18 cellular contexts compared by ENCODE assay signal in the genomic region with DNA sequence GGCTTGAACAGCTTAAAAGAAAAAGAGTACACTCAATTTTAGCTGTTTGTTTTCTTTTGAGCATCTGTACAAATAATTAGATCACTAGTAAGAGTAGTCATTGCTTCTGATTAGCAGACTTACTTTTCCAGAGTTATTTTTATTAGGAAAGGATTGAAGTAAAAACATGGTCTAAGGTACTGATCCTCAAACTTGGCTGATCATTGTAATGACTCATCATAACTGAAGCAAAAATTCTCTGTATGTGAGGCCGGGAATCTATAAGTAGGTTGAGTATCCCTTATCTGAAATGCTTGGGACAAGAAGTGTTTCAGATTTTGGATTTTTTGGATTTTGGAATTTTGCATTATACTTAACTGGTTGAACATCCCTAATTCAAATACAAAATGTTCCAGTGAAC. TPM values are rescaled to one million over a fixed set of nuclear protein-coding genes. Genes with fewer than 3 reads are reported as not detected.
DNase-seq lines count a peak whose midpoint lies in the region; ATAC-seq, FAIRE-seq and TF ChIP-seq lines count a peak whose summit lies in the region.
"Had no signal": no experiment of that assay in that cellular context is flagged by ENCODE, and none has a peak within 500 bp of the region (broad histone marks: within the 10 kb centered on the region; RNA-seq: fewer than 3 reads in every experiment).

No MANE protein-coding gene starts in this region.

- ATAC-seq in A549 (no peak), GM19395 (IDR thresholded peaks at IDR 0.05; ENCODE audit: unreplicated experiment) (no peak)
- no peak for ATAC-seq in activated CD8-positive, alpha-beta T cell treated with anti-CD3 and anti-CD28 coated beads, Interleukin-2, amount 10 ng/mL, durations not matched to agents 7 days and 5 days
- ATAC-seq: HCT116 had no signal

- H4K8ac ChIP-seq in mesenchymal stem cell (ENCODE audit: low read length), result no peak overlapping the region

- CTCF ChIA-PET in A549 (lab: Yijun Ruan, JAX), result no interaction called here
- CTCF ChIA-PET in activated CD8-positive, alpha-beta T cell treated with anti-CD3 and anti-CD28 coated beads, Interleukin-2, amount 10 ng/mL, durations not matched to agents 7 days and 5 days (lab: Charles Lee), result interaction anchor here (1.1 kb wide), 1 partner anchor 11 kb away, joined by 3 read pairs; no protein-coding TSS in a partner anchor

- H3K27ac Mint-ChIP-seq in nephron progenitor cell, result no peak overlapping the region
- H3K27ac Mint-ChIP-seq in activated CD8-positive, alpha-beta T cell treated with anti-CD3 and anti-CD28 coated beads, Interleukin-2, amount 10 ng/mL, durations not matched to agents 7 days and 5 days, result no peak overlapping the region
- H3K27ac Mint-ChIP-seq: B cell had no signal

- no peaks in the 10 kb centered on the region for H3K27me3 Mint-ChIP-seq in nephron progenitor cell (ENCODE audit: low read depth, poor library complexity)
- no peaks in the 10 kb centered on the region for H3K27me3 Mint-ChIP-seq in activated CD8-positive, alpha-beta T cell treated with anti-CD3 and anti-CD28 coated beads, Interleukin-2, amount 10 ng/mL, durations not matched to agents 7 days and 5 days (ENCODE audit: low read depth)
- H3K27me3 Mint-ChIP-seq: B cell; CD4-positive, alpha-beta memory T cell had no signal

- H3K9me3 ChIP-seq in A549 (no peaks in the 10 kb centered on the region), mesenchymal stem cell (ENCODE audit: control insufficient read depth, low read length) (no peaks in the 10 kb centered on the region)

- H3K18ac ChIP-seq in mesenchymal stem cell (ENCODE audit: low read depth in 1 of 2, low read length in 2 of 2), result no peak overlapping the region

- H3K36me3 ChIP-seq in mesenchymal stem cell (ENCODE audit: control insufficient read depth in 1 of 2, insufficient read depth in 2 of 2, low read depth in 1 of 2, low read length in 2 of 2), result peaks cover 12 to 93% of the 10 kb centered on the region in 2 experiments

- no peak overlapping the region for H2BK120ac ChIP-seq in mesenchymal stem cell (ENCODE audit: low read depth, low read length)

- TF ChIP-seq CTCF in A549 (IDR thresholded peaks at IDR 0.05), result no peak
- no peak for TF ChIP-seq CTCF in astrocyte of the spinal cord (IDR thresholded peaks at IDR 0.05; ENCODE audit: low read depth, low read length)
- no peak for TF ChIP-seq CTCF in fibroblast of pulmonary artery (IDR thresholded peaks at IDR 0.05; ENCODE audit: low read length, missing control alignments)
- TF ChIP-seq CTCF in nephron progenitor cell (IDR thresholded peaks at IDR 0.05), result no peak

- H3K4me1 ChIP-seq in A549 (no peaks in the 10 kb centered on the region; the same call in 2 of the 3 replicates), mesenchymal stem cell (ENCODE audit: control insufficient read depth, insufficient read depth, low read depth, low read length) (no peaks in the 10 kb centered on the region)

- FAIRE-seq in A549 (lab: Jason Lieb, UNC), result no peak
- peak; percentile 86 for FAIRE-seq in H54 (lab: Jason Lieb, UNC)
- FAIRE-seq: GM19239 had no signal

- H3K4me3 Mint-ChIP-seq in nephron progenitor cell, result no peak overlapping the region
- no peak overlapping the region for H3K4me3 Mint-ChIP-seq in activated CD8-positive, alpha-beta T cell treated with anti-CD3 and anti-CD28 coated beads, Interleukin-2, amount 10 ng/mL, durations not matched to agents 7 days and 5 days
- H3K4me3 Mint-ChIP-seq: B cell; CD4-positive, alpha-beta memory T cell had no signal

- no peaks in the 10 kb centered on the region for H3K9me3 Mint-ChIP-seq in nephron progenitor cell
- H3K9me3 Mint-ChIP-seq in activated CD8-positive, alpha-beta T cell treated with anti-CD3 and anti-CD28 coated beads, Interleukin-2, amount 10 ng/mL, durations not matched to agents 7 days and 5 days (ENCODE audit: insufficient read depth), result no peaks in the 10 kb centered on the region
- H3K9me3 Mint-ChIP-seq: CD4-positive, alpha-beta memory T cell had no signal

- H3K4me1 Mint-ChIP-seq in nephron progenitor cell, result no peaks in the 10 kb centered on the region
- no peaks in the 10 kb centered on the region for H3K4me1 Mint-ChIP-seq in activated CD8-positive, alpha-beta T cell treated with anti-CD3 and anti-CD28 coated beads, Interleukin-2, amount 10 ng/mL, durations not matched to agents 7 days and 5 days (ENCODE audit: low read depth)
- H3K4me1 Mint-ChIP-seq: B cell had no signal

- no peak for TF ChIP-seq RAD21 in A549 (conservative IDR thresholded peaks at IDR 0.05 in 1 of 2, IDR thresholded peaks at IDR 0.05 in 1 of 2)

- H3K4ac ChIP-seq in mesenchymal stem cell (ENCODE audit: low read depth in 1 of 2, low read length in 2 of 2), result no peak overlapping the region

- H3K4me2 ChIP-seq in A549 (no peak overlapping the region), mesenchymal stem cell (ENCODE audit: low read length, poor library complexity, severe bottlenecking) (no peak overlapping the region)

- H2BK12ac ChIP-seq in mesenchymal stem cell (ENCODE audit: low read length in 2 of 2), result no peak overlapping the region

- DNase-seq in A549 (ENCODE audit: low read depth in 1 of 2, low spot score in 1 of 2), result no peak
- no peak for DNase-seq in H54 (ENCODE audit: insufficient read length, low spot score)
- peak; percentile 16 for DNase-seq in astrocyte of the spinal cord (ENCODE audit: low read depth, low spot score)
- peak; percentile 29 for DNase-seq in fibroblast of pulmonary artery (ENCODE audit: low read depth)
- DNase-seq in mesenchymal stem cell, result no peak
- no peak for DNase-seq in nephron progenitor cell
- no peak for DNase-seq in activated CD8-positive, alpha-beta T cell treated with anti-CD3 and anti-CD28 coated beads, Interleukin-2, amount 10 ng/mL, durations not matched to agents 7 days and 5 days
- DNase-seq: ACHN; C1 segment of cervical spinal cord; CD4-positive, alpha-beta memory T cell; DMS153; DMS79 treated with DMSO at 0.1 percent for 48 hours; GF-D8 had no signal

- H3K4me3 ChIP-seq in A549 (no peak overlapping the region), astrocyte of the spinal cord (ENCODE audit: low read depth, low read length) (no peak overlapping the region), fibroblast of pulmonary artery (replicated peaks; ENCODE audit: low read depth, low read length) (no peak overlapping the region), mesenchymal stem cell (ENCODE audit: insufficient read depth in 1 of 2, low read depth in 1 of 2, low read length in 2 of 2) (no peak overlapping the region)

- 92% methylated on average over 1 of the region's 1 CpG for WGBS in A549 (ENCODE audit: missing lambda C conversion rate)
- WGBS in mesenchymal stem cell, result no CpG with 5 or more reads among the region's 1 CpG

- no peak overlapping the region for H4K91ac ChIP-seq in mesenchymal stem cell (ENCODE audit: low read length)

- no peak for TF ChIP-seq EP300 in A549 (IDR thresholded peaks at IDR 0.05)

- no peak overlapping the region for H3K27ac ChIP-seq in A549
- no peak overlapping the region for H3K27ac ChIP-seq in mesenchymal stem cell (ENCODE audit: low read length, poor library complexity, severe bottlenecking)
- H3K27ac ChIP-seq: 22Rv1 had no signal

- no peak overlapping the region for H2AK5ac ChIP-seq in mesenchymal stem cell (ENCODE audit: low read length, severe bottlenecking)

- in situ Hi-C loops in astrocyte of the spinal cord (cut with HindIII; ENCODE audit: low sequenced_read_pairs), result no loop called here

- H3K9ac ChIP-seq in mesenchymal stem cell (ENCODE audit: low read length), result no peak overlapping the region

- H2BK15ac ChIP-seq in mesenchymal stem cell (ENCODE audit: low read depth, poor library complexity, severe bottlenecking), result no peak overlapping the region

- TF ChIP-seq POLR2A in A549 (IDR thresholded peaks at IDR 0.05; ENCODE audit: low read length), result no peak
- no peak for TF ChIP-seq POLR2A in H54 (IDR thresholded peaks at IDR 0.05; ENCODE audit: low read depth, low read length)

- no peak overlapping the region for H2BK5ac ChIP-seq in mesenchymal stem cell (ENCODE audit: low read depth, low read length, poor library complexity, severe bottlenecking)

- no peak overlapping the region for H2AFZ ChIP-seq in mesenchymal stem cell (ENCODE audit: low read depth, low read length)

- peaks cover 40% of the 10 kb centered on the region for H3K36me3 Mint-ChIP-seq in nephron progenitor cell (ENCODE audit: low read depth)
- H3K36me3 Mint-ChIP-seq in activated CD8-positive, alpha-beta T cell treated with anti-CD3 and anti-CD28 coated beads, Interleukin-2, amount 10 ng/mL, durations not matched to agents 7 days and 5 days (ENCODE audit: low read depth), result peaks cover 30% of the 10 kb centered on the region

- H3K79me1 ChIP-seq in mesenchymal stem cell (replicated peaks; ENCODE audit: low read length, poor library complexity, severe bottlenecking), result peaks cover 14% of the 10 kb centered on the region

- H3K27me3 ChIP-seq in mesenchymal stem cell (ENCODE audit: control insufficient read depth in 1 of 2, insufficient read depth in 1 of 2, low read length in 2 of 2), result no peaks in the 10 kb centered on the region

- POLR2A ChIA-PET in A549 (lab: Yijun Ruan, JAX), result no interaction called here
- POLR2A ChIA-PET in activated CD8-positive, alpha-beta T cell treated with anti-CD3 and anti-CD28 coated beads, Interleukin-2, amount 10 ng/mL, durations not matched to agents 7 days and 5 days (lab: Charles Lee), result no interaction called here

- no peak overlapping the region for H3K23ac ChIP-seq in mesenchymal stem cell (ENCODE audit: low read length in 2 of 2)

- no peak overlapping the region for H3K14ac ChIP-seq in mesenchymal stem cell (ENCODE audit: low read length in 2 of 2)

TF ChIP-seq in A549, 52 proteins besides CTCF, POLR2A, EP300 and RAD21 (continues in another document):
- TF ChIP-seq, protein P1, sequence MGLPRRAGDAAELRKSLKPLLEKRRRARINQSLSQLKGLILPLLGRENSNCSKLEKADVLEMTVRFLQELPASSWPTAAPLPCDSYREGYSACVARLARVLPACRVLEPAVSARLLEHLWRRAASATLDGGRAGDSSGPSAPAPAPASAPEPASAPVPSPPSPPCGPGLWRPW (IDR thresholded peaks at IDR 0.05), result no peak
- TF ChIP-seq POLR2AphosphoS2 (conservative IDR thresholded peaks at IDR 0.05; ENCODE audit: low read length) (no peak), NR3C1 (IDR thresholded peaks at IDR 0.05) (no peak), JUN (IDR thresholded peaks at IDR 0.05) (no peak), MAFK (IDR thresholded peaks at IDR 0.05; ENCODE audit: partially characterized antibody) (no peak), FOSL2 (IDR thresholded peaks at IDR 0.05) (no peak), FOSL2 (CRISPR knock-in tag; IDR thresholded peaks at IDR 0.05) (0 out of 2 replicates have a peak, but pooled peaks have one; percentile 26)

RNA-seq across cellular contexts. Expression of gene NMD3, which starts 12.4 kb away (rescaled TPM):
- polyA plus RNA-seq in A549 (2011; rRNA removed) (60.6 and 66.5 TPM in 2 replicates), A549 (2017; fragmentation: RNase III; extraction: RNeasy Plus Mini Kit Qiagen cat#74134 plus additional on column Dnase treatment) (53.4 to 62.0 TPM (median 56.3 TPM) in 3 replicates)
- 14.0 and 14.6 TPM in 2 replicates for polyA plus RNA-seq in A549 (2012; cell fraction: cytosol; rRNA removed)
- polyA plus RNA-seq in A549 (2012; cell fraction: nucleus; rRNA removed), result 7.7 and 11.6 TPM in 2 replicates
- 44.1 and 47.8 TPM in 2 replicates for polyA minus RNA-seq in A549 (2011; rRNA and poly(A)+ RNA removed)
- 37.8 TPM for polyA plus RNA-seq in mesenchymal stem cell (2013, experiment 1 of 2)
- polyA plus RNA-seq in mesenchymal stem cell (2013, experiment 2 of 2), result 37.6 TPM
- 10 to 100 TPM; 43.4 to 44.6 TPM for total RNA-seq in activated CD8-positive, alpha-beta T cell treated with anti-CD3 and anti-CD28 coated beads, Interleukin-2, amount 10 ng/mL, durations not matched to agents 7 days and 5 days

Comparison
In these comparisons a context has a peak if more than half of its experiments do, and no peak if none do; other contexts are left out.
1. DNase-seq: peak in astrocyte of the spinal cord (single experiment) and fibroblast of pulmonary artery (single experiment); none in A549 (0 of 2), H54 (single experiment), mesenchymal stem cell (single experiment), nephron progenitor cell (single experiment) and activated CD8-positive, alpha-beta T cell treated with anti-CD3 and anti-CD28 coated beads, Interleukin-2, amount 10 ng/mL, durations not matched to agents 7 days and 5 days (single experiment).